8 cellular contexts compared by ENCODE assay signal in genomic region chr4:55396305-55397023, GRCh38. TPM values are rescaled to one million over a fixed set of nuclear protein-coding genes. Genes with fewer than 3 reads are reported as not detected.
DNase-seq lines count a peak whose midpoint lies in the region; ATAC-seq, FAIRE-seq and TF ChIP-seq lines count a peak whose summit lies in the region.

No MANE protein-coding gene starts in this region.

- peaks cover 57% of the 10 kb centered on the region for H3K79me2 ChIP-seq in ACC112 (ENCODE audit: control insufficient read depth, insufficient read depth, low read length, unreplicated experiment)
- H3K79me2 ChIP-seq in OCI-LY3 (ENCODE audit: low read length) = peaks cover 55% of the 10 kb centered on the region

- no peaks in the 10 kb centered on the region for H3K27me3 Mint-ChIP-seq in activated naive CD4-positive, alpha-beta T cell treated with anti-CD3 and anti-CD28 coated beads for 36 hours (ENCODE audit: low read depth)

- H3K27ac Mint-ChIP-seq in activated naive CD4-positive, alpha-beta T cell treated with anti-CD3 and anti-CD28 coated beads for 36 hours = peak overlapping the region; percentile 75

- peaks cover 38% of the 10 kb centered on the region for H4K20me1 ChIP-seq in OCI-LY3 (ENCODE audit: insufficient read depth, low read length)

- H3K9me3 Mint-ChIP-seq in activated naive CD4-positive, alpha-beta T cell treated with anti-CD3 and anti-CD28 coated beads for 36 hours = no peaks in the 10 kb centered on the region

- DNase-seq in GM18507 (ENCODE audit: extremely low spot score, insufficient read length, low read depth) (no peak), omental fat pad (ENCODE audit: low spot score) (no peak), HPDE6-E6E7 (ENCODE audit: extremely low spot score) (no peak)
- DNase-seq in activated naive CD4-positive, alpha-beta T cell treated with anti-CD3 and anti-CD28 coated beads for 36 hours = peak; percentile 20

- H2AFZ ChIP-seq in ACC112 (ENCODE audit: low read length, unreplicated experiment) (no peak overlapping the region), OCI-LY3 (ENCODE audit: low read depth, low read length) (no peak overlapping the region)

- peak overlapping the region; percentile 91 for H3K9ac ChIP-seq in OCI-LY3 (ENCODE audit: low read length)

- CTCF ChIA-PET in activated naive CD4-positive, alpha-beta T cell treated with anti-CD3 and anti-CD28 coated beads for 36 hours (lab: Charles Lee) = interaction anchor here (0.6 to 3.0 kb wide), 4 partner anchors 50 to 740 kb away, joined by 3 to 17 read pairs (median 4); partner anchors contain the start of gene SRD5A3

- TF ChIP-seq POLR2A in gastroesophageal sphincter (IDR thresholded peaks at IDR 0.05) = no peak

- TF ChIP-seq EP300 in gastroesophageal sphincter (IDR thresholded peaks at IDR 0.05) = no peak

- H3K36me3 ChIP-seq in ACC112 (ENCODE audit: insufficient read depth, low read length) (peaks cover 19% of the 10 kb centered on the region), OCI-LY3 (replicated peaks; ENCODE audit: low read depth, low read length) (peaks cover 23% of the 10 kb centered on the region), gastroesophageal sphincter (no peaks in the 10 kb centered on the region)

- peaks cover 27% of the 10 kb centered on the region for H3K4me1 ChIP-seq in ACC112 (ENCODE audit: control insufficient read depth, insufficient read depth, low read length, unreplicated experiment)
- H3K4me1 ChIP-seq in OCI-LY3 (ENCODE audit: low read length) = peaks cover 34% of the 10 kb centered on the region
- peaks cover 2 to 48% (median 15%) of the 10 kb centered on the region in 3 donors for H3K4me1 ChIP-seq in gastroesophageal sphincter

- 0% methylated on average over 4 to 13 of the region's 39 CpGs for WGBS in gastroesophageal sphincter (ENCODE audit: low coverage in 1 of 2), 2 donors

- peaks cover 28% of the 10 kb centered on the region for H3K36me3 Mint-ChIP-seq in activated naive CD4-positive, alpha-beta T cell treated with anti-CD3 and anti-CD28 coated beads for 36 hours (ENCODE audit: low read depth)

- H3K27me3 ChIP-seq in ACC112 (ENCODE audit: insufficient read depth, low read length) (no peaks in the 10 kb centered on the region), OCI-LY3 (ENCODE audit: low read depth, low read length) (no peaks in the 10 kb centered on the region), gastroesophageal sphincter (no peaks in the 10 kb centered on the region)

- H3K4me3 Mint-ChIP-seq in activated naive CD4-positive, alpha-beta T cell treated with anti-CD3 and anti-CD28 coated beads for 36 hours = peak overlapping the region; percentile 96

- H3K4me2 ChIP-seq in OCI-LY3 (ENCODE audit: low read length) = peak overlapping the region; percentile 89

- H3K4me3 ChIP-seq in ACC112 (ENCODE audit: low read depth, low read length) = peak overlapping the region; percentile 91
- peak overlapping the region; percentile 93 for H3K4me3 ChIP-seq in OCI-LY3 (ENCODE audit: low read length)
- H3K4me3 ChIP-seq in gastroesophageal sphincter = peak overlapping the region; percentile 87 to 95

- H3K27ac ChIP-seq in ACC112 (ENCODE audit: low read depth, low read length) (peak overlapping the region; percentile 89), OCI-LY3 (ENCODE audit: low read length) (peak overlapping the region; percentile 62), gastroesophageal sphincter (peak overlapping the region; percentile 94 to 100 (median 98))

- H3K9me3 ChIP-seq in OCI-LY3 (ENCODE audit: insufficient read depth, low read length) = no peaks in the 10 kb centered on the region
- H3K9me3 ChIP-seq in gastroesophageal sphincter = no peaks in the 10 kb centered on the region

- TF ChIP-seq CTCF in OCI-LY3 (IDR thresholded peaks at IDR 0.05; ENCODE audit: low read depth, low read length) = no peak
- TF ChIP-seq CTCF in gastroesophageal sphincter (IDR thresholded peaks at IDR 0.05) = no peak
- no peak for TF ChIP-seq CTCF in omental fat pad (IDR thresholded peaks at IDR 0.05)

- peak; percentile 42 for FAIRE-seq in GM18507 (lab: Jason Lieb, UNC)

- peaks cover 44% of the 10 kb centered on the region for H3K4me1 Mint-ChIP-seq in activated naive CD4-positive, alpha-beta T cell treated with anti-CD3 and anti-CD28 coated beads for 36 hours (ENCODE audit: low read depth)

- intact Hi-C loops in activated naive CD4-positive, alpha-beta T cell treated with anti-CD3 and anti-CD28 coated beads for 36 hours (cut with micrococcal nuclease) = loop anchor here (2.0 to 5.0 kb wide), 4 partner anchors 454 to 1582 kb away; partner anchors contain the start of genes PAICS, POLR2B and PPAT

- peak; percentile 21 for ATAC-seq in HG02981 (IDR thresholded peaks at IDR 0.05; ENCODE audit: unreplicated experiment)
- peak; percentile 38 for ATAC-seq in gastroesophageal sphincter
- ATAC-seq in omental fat pad (ENCODE audit: low FRiP score) = peak; percentile 31

RNA-seq across cellular contexts. Expression of gene TMEM165, which starts 0.7 kb away (rescaled TPM):
- total RNA-seq in activated naive CD4-positive, alpha-beta T cell treated with anti-CD3 and anti-CD28 coated beads for 36 hours = 10 to 100 TPM; 39.1 to 40.6 TPM
- total RNA-seq in gastroesophageal sphincter (100 to 1,000 TPM; 136 to 198 (median 169) TPM), omental fat pad (100 to 1,000 TPM; 188 to 357 (median 243) TPM)

RNA-seq across cellular contexts. Expression of gene SRD5A3, which starts 50.4 kb away (rescaled TPM):
- 10 to 100 TPM; 21.7 to 22.3 TPM for total RNA-seq in activated naive CD4-positive, alpha-beta T cell treated with anti-CD3 and anti-CD28 coated beads for 36 hours
- 1 to 10 TPM; 1.6 to 6.0 (median 4.8) TPM for total RNA-seq in gastroesophageal sphincter
- total RNA-seq in omental fat pad = 10 to 100 TPM in 2 of 4 donors, 1 to 10 TPM in 2; 8.0 to 15.9 (median 9.9) TPM
